8 cellular contexts compared by ENCODE assay signal in genomic region chr17:82494236-82495055, GRCh38. TPM values are rescaled to one million over a fixed set of nuclear protein-coding genes. Genes with fewer than 3 reads are reported as not detected.
A peak's percentile ranks its signal among the peaks of the same experiment; 100 is the strongest.
DNase-seq lines count a peak whose midpoint lies in the region; ATAC-seq, FAIRE-seq and TF ChIP-seq lines count a peak whose summit lies in the region.

No MANE protein-coding gene starts in this region.

- H3K4me3 Mint-ChIP-seq in activated CD4-positive, alpha-beta T cell treated with anti-CD3 and anti-CD28 coated beads for 36 hours = peak overlapping the region; percentile 60
- H3K4me3 Mint-ChIP-seq in chondrocyte (ENCODE audit: unreplicated experiment) = peak overlapping the region; percentile 46

- H3K27me3 Mint-ChIP-seq in activated CD4-positive, alpha-beta T cell treated with anti-CD3 and anti-CD28 coated beads for 36 hours = no peaks in the 10 kb centered on the region
- no peaks in the 10 kb centered on the region for H3K27me3 Mint-ChIP-seq in chondrocyte (ENCODE audit: low read depth)

- POLR2A ChIA-PET in A549 (lab: Yijun Ruan, JAX) = interaction anchor here (0.7 to 0.9 kb wide), 2 partner anchors 10 to 25 kb away, joined by 4 to 7 read pairs; partner anchors contain the start of gene FOXK2
- POLR2A ChIA-PET in activated CD4-positive, alpha-beta T cell treated with anti-CD3 and anti-CD28 coated beads for 36 hours (lab: Charles Lee) = interaction anchor here (0.6 to 0.8 kb wide), 2 partner anchors 11 to 126 kb away, joined by 3 to 6 read pairs; no protein-coding TSS in a partner anchor

- H3K9me3 Mint-ChIP-seq in activated CD4-positive, alpha-beta T cell treated with anti-CD3 and anti-CD28 coated beads for 36 hours (ENCODE audit: low read depth) = no peaks in the 10 kb centered on the region
- H3K9me3 Mint-ChIP-seq in chondrocyte (ENCODE audit: low read depth) = no peaks in the 10 kb centered on the region

- peak overlapping the region; percentile 26; the same call in 1 of the 3 replicates for H3K4me3 ChIP-seq in A549

- WGBS in A549 (ENCODE audit: missing lambda C conversion rate) = 1% methylated on average over 17 of the region's 17 CpGs

- H3K36me3 Mint-ChIP-seq in activated CD4-positive, alpha-beta T cell treated with anti-CD3 and anti-CD28 coated beads for 36 hours (ENCODE audit: low read depth) = no peaks in the 10 kb centered on the region
- no peaks in the 10 kb centered on the region for H3K36me3 Mint-ChIP-seq in chondrocyte (ENCODE audit: low read depth)

- peak overlapping the region; percentile 76 for H3K27ac Mint-ChIP-seq in activated CD4-positive, alpha-beta T cell treated with anti-CD3 and anti-CD28 coated beads for 36 hours
- H3K27ac Mint-ChIP-seq in chondrocyte (ENCODE audit: unreplicated experiment) = peak overlapping the region; percentile 85

- intact Hi-C loops in activated CD4-positive, alpha-beta T cell treated with anti-CD3 and anti-CD28 coated beads for 36 hours (cut with DNase I, micrococcal nuclease) = loop anchor here (1.0 to 5.0 kb wide), 6 partner anchors 36 to 462 kb away; partner anchors contain the start of genes CYBC1 (in 1 of the 2), NARF (in 1 of the 2) and RAC3 (in 1 of the 2)

- TF ChIP-seq CTCF in A549 (IDR thresholded peaks at IDR 0.05) = peak; percentile 98
- TF ChIP-seq CTCF in chondrocyte (IDR thresholded peaks at IDR 0.05) = peak; percentile 91

- H3K4me1 Mint-ChIP-seq in activated CD4-positive, alpha-beta T cell treated with anti-CD3 and anti-CD28 coated beads for 36 hours = peaks cover 14% of the 10 kb centered on the region
- peaks cover 32% of the 10 kb centered on the region for H3K4me1 Mint-ChIP-seq in chondrocyte (ENCODE audit: low read depth)

- H3K4me1 ChIP-seq in A549 = peaks cover 33% of the 10 kb centered on the region

- peak overlapping the region in 1 of 2 experiments; percentile 72; a peak in 3 of 6 replicates for H3K27ac ChIP-seq in A549

- TF ChIP-seq POLR2A in A549 (IDR thresholded peaks at IDR 0.05; ENCODE audit: low read length) = no peak

- ATAC-seq in A549 (peak; percentile 81 to 91), GM18861 (IDR thresholded peaks at IDR 0.05; ENCODE audit: unreplicated experiment) (peak; percentile 39), HG03354 (IDR thresholded peaks at IDR 0.05; ENCODE audit: poor library complexity, severe bottlenecking, unreplicated experiment) (peak; percentile 62)
- ATAC-seq in activated CD4-positive, alpha-beta T cell treated with anti-CD3 and anti-CD28 coated beads for 36 hours = peak; percentile 80

- peak in 1 of 2 experiments; percentile 40; a peak in 4 of 5 replicates for TF ChIP-seq RAD21 in A549 (conservative IDR thresholded peaks at IDR 0.05 in 1 of 2, IDR thresholded peaks at IDR 0.05 in 1 of 2)

- peak overlapping the region; percentile 47 for H3K4me2 ChIP-seq in A549

- DNase-seq in A549 (ENCODE audit: low read depth in 1 of 2, low spot score in 1 of 2) (peak; percentile 98 to 100), NCI-H526 (lab: John Stamatoyannopoulos, UW) (peak; percentile 93 to 94), chondrocyte (ENCODE audit: low spot score) (no peak), kidney tubule cell (ENCODE audit: low spot score) (peak; percentile 98)
- peak; percentile 93 for DNase-seq in activated CD4-positive, alpha-beta T cell treated with anti-CD3 and anti-CD28 coated beads for 36 hours
- DNase-seq in stimulated activated CD4-positive, alpha-beta T cell treated with anti-CD3 and anti-CD28 coated beads, Interleukin-1b, Interleukin-23, amount 100 ng/mL, for 48 hours = peak; percentile 89

- TF ChIP-seq EP300 in A549 (IDR thresholded peaks at IDR 0.05) = no peak

- no peaks in the 10 kb centered on the region for H3K9me3 ChIP-seq in A549

- CTCF ChIA-PET in A549 (lab: Yijun Ruan, JAX) = interaction anchor here (0.6 to 5.0 kb wide), 27 partner anchors 10 to 174 kb away, joined by 3 to 31 read pairs (median 4); no protein-coding TSS in a partner anchor
- CTCF ChIA-PET in activated CD4-positive, alpha-beta T cell treated with anti-CD3 and anti-CD28 coated beads for 36 hours (lab: Charles Lee) = interaction anchor here (0.6 to 2.3 kb wide), 6 partner anchors 21 to 978 kb away, joined by 3 to 7 read pairs (median 3); no protein-coding TSS in a partner anchor

- peak; percentile 100 for FAIRE-seq in A549 (lab: Jason Lieb, UNC)

TF ChIP-seq in A549, 52 proteins besides CTCF, POLR2A, EP300 and RAD21 (continues in another document):
- TF ChIP-seq ELK1 (IDR thresholded peaks at IDR 0.05; ENCODE audit: low read depth, low read length) = no peak
- TF ChIP-seq RCOR1 (IDR thresholded peaks at IDR 0.05; ENCODE audit: low read depth, low read length) = no peak
- TF ChIP-seq E2F6 (IDR thresholded peaks at IDR 0.05; ENCODE audit: borderline replicate concordance, low read depth) = 0 out of 2 replicates have a peak, but pooled peaks have one; percentile 40
- no peak for TF ChIP-seq REST (IDR thresholded peaks at IDR 0.05)
- peak; percentile 85 for TF ChIP-seq MAX (IDR thresholded peaks at IDR 0.05)
- peak; percentile 90 for TF ChIP-seq KDM1A (IDR thresholded peaks at IDR 0.05; ENCODE audit: low read depth)
- TF ChIP-seq RARB (CRISPR knock-in tag; IDR thresholded peaks at IDR 0.05) = peak; percentile 75; the same call in 1 of the 2 replicates
- peak in 1 of 2 experiments; percentile 66; a peak in 2 of 5 replicates for TF ChIP-seq JUN (IDR thresholded peaks at IDR 0.05)

RNA-seq across cellular contexts. Expression of gene FOXK2, which starts 25.1 kb away (rescaled TPM):
- 34.8 and 35.9 TPM in 2 replicates for polyA plus RNA-seq in A549 (2011; rRNA removed)
- polyA plus RNA-seq in A549 (2012; cell fraction: cytosol; rRNA removed) = 32.8 and 42.8 TPM in 2 replicates
- polyA plus RNA-seq in A549 (2012; cell fraction: nucleus; rRNA removed) = 49.2 and 51.8 TPM in 2 replicates
- 37.5 to 39.2 TPM (median 38.2 TPM) in 3 replicates for polyA plus RNA-seq in A549 (2017; fragmentation: RNase III; extraction: RNeasy Plus Mini Kit Qiagen cat#74134 plus additional on column Dnase treatment)
- polyA minus RNA-seq in A549 (2011; rRNA and poly(A)+ RNA removed) = 78.5 and 90.0 TPM in 2 replicates
- total RNA-seq in activated CD4-positive, alpha-beta T cell treated with anti-CD3 and anti-CD28 coated beads for 36 hours = 10 to 100 TPM; 58.1 to 75.4 TPM
- 47.6 to 49.5 TPM (median 49.4 TPM) in 3 replicates for total RNA-seq in chondrocyte

RNA-seq across cellular contexts. Expression of gene NARF, which starts 35.9 kb away (rescaled TPM):
- polyA plus RNA-seq in A549 (2011; rRNA removed) (89.6 and 108 TPM in 2 replicates), A549 (2017; fragmentation: RNase III; extraction: RNeasy Plus Mini Kit Qiagen cat#74134 plus additional on column Dnase treatment) (38.2 to 51.2 TPM (median 45.0 TPM) in 3 replicates)
- polyA plus RNA-seq in A549 (2012; cell fraction: cytosol; rRNA removed) = 75.5 and 86.9 TPM in 2 replicates
- polyA plus RNA-seq in A549 (2012; cell fraction: nucleus; rRNA removed) = 56.9 and 86.5 TPM in 2 replicates
- 43.0 and 48.3 TPM in 2 replicates for polyA minus RNA-seq in A549 (2011; rRNA and poly(A)+ RNA removed)
- total RNA-seq in activated CD4-positive, alpha-beta T cell treated with anti-CD3 and anti-CD28 coated beads for 36 hours = 10 to 100 TPM; 65.4 to 85.9 TPM
- total RNA-seq in chondrocyte = 56.0 to 68.9 TPM (median 64.1 TPM) in 3 replicates

RNA-seq across cellular contexts. Expression of gene CYBC1, which starts 43.9 kb away (rescaled TPM):
- polyA plus RNA-seq in A549 (2011; rRNA removed) = 68.6 and 81.8 TPM in 2 replicates
- polyA plus RNA-seq in A549 (2012; cell fraction: cytosol; rRNA removed) = 103 and 118 TPM in 2 replicates
- polyA plus RNA-seq in A549 (2012; cell fraction: nucleus; rRNA removed) = 189 and 277 TPM in 2 replicates
- polyA plus RNA-seq in A549 (2017; fragmentation: RNase III; extraction: RNeasy Plus Mini Kit Qiagen cat#74134 plus additional on column Dnase treatment) = 74.3 to 89.8 TPM (median 86.5 TPM) in 3 replicates
- polyA minus RNA-seq in A549 (2011; rRNA and poly(A)+ RNA removed) = 63.4 and 73.2 TPM in 2 replicates
- total RNA-seq in activated CD4-positive, alpha-beta T cell treated with anti-CD3 and anti-CD28 coated beads for 36 hours = 100 to 1,000 TPM; 286 to 329 TPM
- 52.5 to 55.4 TPM (median 53.0 TPM) in 3 replicates for total RNA-seq in chondrocyte
